Comparison of ENCODE assay signal across 9 cellular contexts in the genomic region with DNA sequence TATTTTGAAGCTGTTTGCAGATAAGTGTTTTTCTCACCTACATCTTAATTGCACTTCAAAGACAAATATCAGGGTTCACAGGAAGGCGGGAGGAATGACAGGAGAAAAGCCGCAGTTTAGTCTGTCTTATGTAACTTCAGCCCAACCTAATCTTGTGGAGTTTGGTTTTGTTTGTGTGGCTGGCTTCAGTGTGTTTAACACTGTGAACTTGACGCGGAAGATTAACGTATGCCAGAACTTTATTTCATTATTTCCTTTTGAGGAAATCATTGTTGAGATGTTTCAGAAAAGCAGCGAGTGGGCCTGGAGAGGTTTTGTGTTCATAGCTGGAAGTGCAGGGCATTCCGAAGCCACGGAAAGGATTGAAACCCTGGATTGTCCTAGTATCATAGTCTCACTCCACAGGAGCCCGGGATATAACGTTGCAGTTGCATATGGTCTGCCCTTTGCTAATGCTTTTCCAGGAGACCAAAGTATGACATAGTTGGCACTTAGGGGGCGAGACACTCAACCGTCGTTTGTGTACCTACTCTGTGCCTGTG. TPM values are rescaled to one million over a fixed set of nuclear protein-coding genes. Genes with fewer than 3 reads are reported as not detected.
DNase-seq lines count a peak whose midpoint lies in the region; ATAC-seq, FAIRE-seq and TF ChIP-seq lines count a peak whose summit lies in the region.
"Had no signal": no experiment of that assay in that cellular context is flagged by ENCODE, and none has a peak within 500 bp of the region (broad histone marks: within the 10 kb centered on the region; RNA-seq: fewer than 3 reads in every experiment).

No MANE protein-coding gene starts in this region.

- no CpG with 5 or more reads among the region's 13 CpGs for WGBS in H9 (ENCODE audit: extremely low coverage, insufficient read length, low lambda C conversion rate)
- 4 to 7% (median 7%) methylated on average over 13 of the region's 13 CpGs for WGBS in small intestine, 3 donors

- H3K23me2 ChIP-seq in H9 (ENCODE audit: insufficient read length, low read depth, low read length, poor library complexity, severe bottlenecking), result peaks cover 11% of the 10 kb centered on the region

- no peak overlapping the region for H2BK5ac ChIP-seq in H9 (ENCODE audit: insufficient read length, low read length)

- POLR2A ChIA-PET in activated CD8-positive, alpha-beta T cell treated with anti-CD3 and anti-CD28 coated beads for 36 hours (lab: Charles Lee), result no interaction called here

- peak overlapping the region; percentile 76 to 90 for H3K4me3 Mint-ChIP-seq in H9
- H3K4me3 Mint-ChIP-seq in activated CD8-positive, alpha-beta T cell treated with anti-CD3 and anti-CD28 coated beads for 36 hours, result peak overlapping the region; percentile 80

- H3K9me3 Mint-ChIP-seq in H9, result no peaks in the 10 kb centered on the region
- no peaks in the 10 kb centered on the region for H3K9me3 Mint-ChIP-seq in activated CD8-positive, alpha-beta T cell treated with anti-CD3 and anti-CD28 coated beads for 36 hours

- H3K27me3 Mint-ChIP-seq in H9 (ENCODE audit: low read depth), result peaks cover 28% of the 10 kb centered on the region
- peaks cover 15% of the 10 kb centered on the region for H3K27me3 Mint-ChIP-seq in activated CD8-positive, alpha-beta T cell treated with anti-CD3 and anti-CD28 coated beads for 36 hours

- no peak overlapping the region for H3T11ph ChIP-seq in H9 (ENCODE audit: low read length)

- H4K8ac ChIP-seq in H9 (replicated peaks; ENCODE audit: insufficient read length, low read depth, low read length), result no peak overlapping the region

- H3K56ac ChIP-seq in H9 (ENCODE audit: insufficient read length, low read depth, low read length), result no peak overlapping the region

- no peak overlapping the region for H2BK12ac ChIP-seq in H9 (ENCODE audit: insufficient read length, low read depth, low read length)

- H3K4me1 ChIP-seq in H9 (ENCODE audit: insufficient read depth, low read length) (peaks cover 3% of the 10 kb centered on the region; the same call in 1 of the 2 replicates), iPS-18a (ENCODE audit: control insufficient read depth, low read depth, low read length) (peaks cover 18% of the 10 kb centered on the region), small intestine (ENCODE audit: control insufficient read depth in 2 of 2, insufficient read depth in 1 of 2, low read depth in 1 of 2, low read length in 1 of 2) (no peaks in the 10 kb centered on the region)

- H3K27me3 ChIP-seq in H9 (ENCODE audit: insufficient read depth, low read length), result peaks cover 6% of the 10 kb centered on the region; the same call in 1 of the 2 replicates
- peaks cover 31% of the 10 kb centered on the region for H3K27me3 ChIP-seq in iPS-18a (ENCODE audit: control insufficient read depth, insufficient read depth, low read length)
- no peaks in the 10 kb centered on the region for H3K27me3 ChIP-seq in small intestine (ENCODE audit: control insufficient read depth in 2 of 2, insufficient read depth in 2 of 2, low read length in 2 of 2)

- peak overlapping the region; percentile 62 for H3K4me3 ChIP-seq in AG09309 (ENCODE audit: control insufficient read depth, low read depth, low read length)
- peak overlapping the region; percentile 72 for H3K4me3 ChIP-seq in iPS-18a (ENCODE audit: low read length)
- H3K4me3 ChIP-seq in small intestine (ENCODE audit: low read depth in 1 of 2, low read length in 2 of 2), result peak overlapping the region in 1 of 2 donors; percentile 87

- DNase-seq in AG09309 (ENCODE audit: low read depth) (no peak), H9 (no peak), small intestine (peak; percentile 60), HUDEP-2 (lab: John Stamatoyannopoulos, UW; ENCODE audit: unreplicated experiment in 76 of 76) (no peak)
- no peak for DNase-seq in activated CD8-positive, alpha-beta T cell treated with anti-CD3 and anti-CD28 coated beads for 36 hours
- no peak for DNase-seq in stimulated activated CD4-positive, alpha-beta T cell treated with anti-CD3 and anti-CD28 coated beads, Interleukin-4, amount 100 ng/mL, for 4 hours

- H2BK15ac ChIP-seq in H9 (ENCODE audit: low read depth, low read length), result no peak overlapping the region

- peaks cover 3% of the 10 kb centered on the region; the same call in 1 of the 2 replicates for H3K79me2 ChIP-seq in H9 (ENCODE audit: insufficient read depth, low read length)

- CTCF ChIA-PET in activated CD8-positive, alpha-beta T cell treated with anti-CD3 and anti-CD28 coated beads for 36 hours (lab: Charles Lee), result interaction anchor here (1.0 kb wide), 1 partner anchor 104 kb away, joined by 3 read pairs; no protein-coding TSS in a partner anchor

- H3K9ac ChIP-seq in H9 (ENCODE audit: extremely low read depth, insufficient read length, low read length) (no peak overlapping the region), iPS-18a (ENCODE audit: low read length) (peak overlapping the region; percentile 37)

- H3K4me1 Mint-ChIP-seq in H9, result peaks cover 28% of the 10 kb centered on the region in 2 experiments
- peaks cover 46% of the 10 kb centered on the region for H3K4me1 Mint-ChIP-seq in activated CD8-positive, alpha-beta T cell treated with anti-CD3 and anti-CD28 coated beads for 36 hours (ENCODE audit: low read depth)

- H2BK20ac ChIP-seq in H9 (ENCODE audit: low read depth, low read length, poor library complexity, severe bottlenecking), result no peak overlapping the region

- H4K20me1 ChIP-seq in H9 (ENCODE audit: control insufficient read depth, insufficient read depth, insufficient read length), result no peaks in the 10 kb centered on the region

- no peak overlapping the region for H2BK120ac ChIP-seq in H9 (ENCODE audit: low read depth, low read length, poor library complexity, severe bottlenecking)

- H3K23ac ChIP-seq in H9 (ENCODE audit: insufficient read length, low read depth, low read length), result no peak overlapping the region

- no peaks in the 10 kb centered on the region for H3K9me3 ChIP-seq in H9 (ENCODE audit: control insufficient read depth, low read depth, low read length)
- H3K9me3 ChIP-seq in iPS-18a (ENCODE audit: control insufficient read depth, low read depth, low read length), result no peaks in the 10 kb centered on the region
- no peaks in the 10 kb centered on the region for H3K9me3 ChIP-seq in small intestine (ENCODE audit: control insufficient read depth, low read depth)

- H3K79me1 ChIP-seq in H9 (ENCODE audit: insufficient read depth, low read depth, low read length, poor library complexity, severe bottlenecking), result peaks cover 5% of the 10 kb centered on the region

- no peak for ATAC-seq in activated CD8-positive, alpha-beta T cell treated with anti-CD3 and anti-CD28 coated beads for 36 hours
- no peak for ATAC-seq in HG02970 (IDR thresholded peaks at IDR 0.05; ENCODE audit: low FRiP score, unreplicated experiment)

- no peak overlapping the region for H3K27ac Mint-ChIP-seq in H9
- H3K27ac Mint-ChIP-seq in activated CD8-positive, alpha-beta T cell treated with anti-CD3 and anti-CD28 coated beads for 36 hours, result no peak overlapping the region

- H3K36me3 Mint-ChIP-seq in H9 (ENCODE audit: insufficient read depth in 1 of 3, low read depth in 3 of 3), result no peaks in the 10 kb centered on the region; a peak in 1 of 7 replicates
- no peaks in the 10 kb centered on the region for H3K36me3 Mint-ChIP-seq in activated CD8-positive, alpha-beta T cell treated with anti-CD3 and anti-CD28 coated beads for 36 hours (ENCODE audit: low read depth)

- no peak overlapping the region for H4K5ac ChIP-seq in H9 (ENCODE audit: insufficient read length, low read depth, low read length)

- H2AFZ ChIP-seq in H9 (ENCODE audit: low read length), result no peak overlapping the region

- no peak for FAIRE-seq in small intestine (lab: Jason Lieb, UNC)
- FAIRE-seq: bronchial epithelial cell had no signal

- H3K4ac ChIP-seq in H9 (ENCODE audit: low read depth, low read length), result no peak overlapping the region

- H3K18ac ChIP-seq in H9 (ENCODE audit: insufficient read length, low read depth, low read length), result no peak overlapping the region

- H3K14ac ChIP-seq in H9 (ENCODE audit: insufficient read depth, low read length), result no peak overlapping the region

- TF ChIP-seq CTCF in AG09309 (IDR thresholded peaks at IDR 0.05; ENCODE audit: control insufficient read depth, insufficient read depth, low read depth, low read length, missing control alignments) (no peak), H9 (conservative IDR thresholded peaks at IDR 0.05) (no peak)
- TF ChIP-seq CTCF in activated CD8-positive, alpha-beta T cell treated with anti-CD3 and anti-CD28 coated beads for 36 hours (IDR thresholded peaks at IDR 0.05), result no peak

- H2AK5ac ChIP-seq in H9 (ENCODE audit: insufficient read length, low read length), result no peak overlapping the region

- H3K36me3 ChIP-seq in iPS-18a (ENCODE audit: control insufficient read depth, low read depth, low read length) (no peaks in the 10 kb centered on the region), small intestine (ENCODE audit: control insufficient read depth in 2 of 2, insufficient read depth in 2 of 2, low read length in 2 of 2) (no peaks in the 10 kb centered on the region)

- intact Hi-C loops in activated CD8-positive, alpha-beta T cell treated with anti-CD3 and anti-CD28 coated beads for 36 hours (cut with micrococcal nuclease), result no loop called here

- peak overlapping the region; percentile 93 for H3K4me2 ChIP-seq in H9 (ENCODE audit: insufficient read depth, insufficient read length, low read length)

- no peak overlapping the region for H3K27ac ChIP-seq in H9 (ENCODE audit: insufficient read length, low read depth, low read length)
- H3K27ac ChIP-seq in iPS-18a (ENCODE audit: low read length), result no peak overlapping the region
- peak overlapping the region; percentile 83 to 93 for H3K27ac ChIP-seq in small intestine (ENCODE audit: low read depth in 1 of 2, low read length in 1 of 2)

- H4K91ac ChIP-seq in H9 (ENCODE audit: insufficient read length, low read depth, low read length), result no peak overlapping the region

RNA-seq across cellular contexts. Expression of a gene that starts 2.0 kb away (rescaled TPM):
- total RNA-seq in H9 (2021), result 16.2 and 18.0 TPM in 2 replicates
- total RNA-seq in activated CD8-positive, alpha-beta T cell treated with anti-CD3 and anti-CD28 coated beads for 36 hours, result 1 to 10 TPM; 2.7 to 3.4 TPM
- 1 to 10 TPM; 4.4 to 9.7 (median 8.1) TPM for polyA plus RNA-seq in small intestine

Comparison
In these comparisons a context has a peak if more than half of its experiments do, and no peak if none do; other contexts are left out.
1. H3K27ac ChIP-seq: peak in small intestine (2 of 2); none in H9 (single experiment) and iPS-18a (single experiment).